In the genomic region with DNA sequence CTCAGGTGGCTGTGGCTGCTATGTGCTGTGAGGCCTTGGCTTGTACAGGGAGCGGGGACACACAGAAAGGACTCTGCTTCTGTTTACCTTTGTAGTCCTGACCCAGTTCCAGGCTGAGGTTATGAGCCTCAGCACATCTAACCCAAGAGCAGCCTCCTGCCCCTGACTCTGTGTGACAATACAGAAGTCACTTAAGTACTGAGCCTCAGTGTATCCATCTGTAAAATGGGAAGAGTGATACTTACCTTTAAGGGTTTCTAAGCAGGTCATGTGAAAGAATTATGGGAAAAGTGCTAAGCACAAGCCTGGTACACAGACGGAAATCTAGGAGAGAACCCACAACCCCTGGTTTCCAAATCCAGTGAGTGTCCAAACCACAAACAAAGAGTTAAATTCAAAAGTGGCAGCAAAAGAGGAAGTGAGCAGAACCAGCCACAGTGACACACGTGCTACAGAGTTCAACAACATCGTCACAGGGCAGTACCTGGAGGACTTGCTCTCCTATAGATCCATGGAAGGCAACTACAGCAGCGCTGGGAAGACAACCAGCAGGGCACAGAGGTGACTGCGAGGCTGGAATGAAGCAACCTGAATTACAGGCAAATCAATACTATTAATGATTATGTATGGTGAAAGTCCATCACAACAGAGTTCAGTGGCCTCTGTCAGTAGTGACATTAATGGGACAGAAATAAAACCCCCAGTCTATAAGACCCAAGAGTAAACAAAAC, we compare ENCODE assay signal across 12 cellular contexts. TPM values are rescaled to one million over a fixed set of nuclear protein-coding genes. Genes with fewer than 3 reads are reported as not detected.
DNase-seq lines count a peak whose midpoint lies in the region; ATAC-seq, FAIRE-seq and TF ChIP-seq lines count a peak whose summit lies in the region.
"Had no signal": no experiment of that assay in that cellular context is flagged by ENCODE, and none has a peak within 500 bp of the region (broad histone marks: within the 10 kb centered on the region; RNA-seq: fewer than 3 reads in every experiment).

No MANE protein-coding gene starts in this region.

- no peak overlapping the region for H2AFZ ChIP-seq in HepG2 (ENCODE audit: low read length)

- H3K27me3 ChIP-seq in HepG2 (ENCODE audit: control insufficient read depth in 1 of 2, insufficient read depth in 2 of 2, low read length in 2 of 2) = no peaks in the 10 kb centered on the region
- H3K27me3 ChIP-seq: transverse colon had no signal

- peaks cover 43% of the 10 kb centered on the region for H3K79me2 ChIP-seq in HepG2 (ENCODE audit: insufficient read depth, low read length)

- H3K36me3 ChIP-seq in HepG2 (replicated peaks in 1 of 2; ENCODE audit: control insufficient read depth in 1 of 2, insufficient read depth in 2 of 2, low read length in 2 of 2) = peaks cover 32 to 59% of the 10 kb centered on the region in 2 experiments

- TF ChIP-seq RAD21 in HepG2 (CRISPR knock-in tag; IDR thresholded peaks at IDR 0.05) = no peak

- peak overlapping the region; percentile 33 for H3K27ac ChIP-seq in HepG2 (ENCODE audit: extremely low read length, insufficient read depth, low read length)

- H3K9me3 ChIP-seq in HepG2 (ENCODE audit: low read length) = no peaks in the 10 kb centered on the region
- H3K9me3 ChIP-seq: transverse colon had no signal

- WGBS in HepG2 (ENCODE audit: low lambda C conversion rate) = 79% methylated on average over 5 of the region's 6 CpGs

- no peak overlapping the region for H3K4me3 ChIP-seq in HepG2 (replicated peaks in 1 of 3; ENCODE audit: insufficient read depth in 1 of 3, low read depth in 2 of 3, low read length in 3 of 3)
- H3K4me3 ChIP-seq: transverse colon had no signal

- peaks cover 43% of the 10 kb centered on the region for H3K4me1 ChIP-seq in HepG2 (ENCODE audit: insufficient read depth, low read length)

- POLR2A ChIA-PET in HepG2 (lab: Yijun Ruan, JAX) = no interaction called here

- ATAC-seq in GM21529 (IDR thresholded peaks at IDR 0.05; ENCODE audit: unreplicated experiment) = peak; percentile 77
- ATAC-seq in HepG2 = peak; percentile 63

- TF ChIP-seq CTCF in HepG2 (CRISPR knock-in tag; IDR thresholded peaks at IDR 0.05) = no peak

- BruUV-seq in HepG2 (replicated peaks; lab: Mats Ljungman, UMichigan) = no TSS peak

- TF ChIP-seq EP300 in HepG2 (IDR thresholded peaks at IDR 0.05; ENCODE audit: low read depth in 2 of 2, low read length in 2 of 2) (no peak), HepG2 (CRISPR knock-in tag; IDR thresholded peaks at IDR 0.05; ENCODE audit: borderline replicate concordance) (no peak)

- peak; percentile 96 for FAIRE-seq in GM12892 (lab: Jason Lieb, UNC)
- no peak for FAIRE-seq in HepG2 (lab: Jason Lieb, UNC)

- DNase-seq in GM12892 (ENCODE audit: insufficient read length) (peak; percentile 50), NOMO-1 (lab: John Stamatoyannopoulos, UW; ENCODE audit: unreplicated experiment in 2 of 2) (peak; percentile 68 to 91), HepG2 (ENCODE audit: low spot score) (no peak), cerebellum (ENCODE audit: low spot score) (no peak), NCI-H1092 treated with DMSO at 0.1 percent for 48 hours (lab: John Stamatoyannopoulos, UW) (no peak), DMS153 (lab: John Stamatoyannopoulos, UW) (no peak)
- DNase-seq in activated CD4-positive, CD25-positive, alpha-beta regulatory T cell treated with anti-CD3 and anti-CD28 coated beads, Interleukin-2, amount 50 U/mL, for 72 hours = no peak
- DNase-seq: mammary epithelial cell, NCI-H1048, transverse colon had no signal

- intact Hi-C loops in HepG2 (cut with micrococcal nuclease; ENCODE audit: unreplicated experiment) = no loop called here

- in situ Hi-C loops in HepG2 (cut with HindIII; ENCODE audit: extremely low pct_ligation_motif_present, low pct_unique_long_range_greater_than_20kb) = no loop called here

- H4K20me1 ChIP-seq in HepG2 (ENCODE audit: insufficient read depth, low read length) = no peaks in the 10 kb centered on the region

- H3K9ac ChIP-seq in HepG2 (ENCODE audit: insufficient read depth, low read depth, low read length) = no peak overlapping the region

- CTCF ChIA-PET in HepG2 (lab: Yijun Ruan, JAX; ENCODE audit: low intra/inter-chr PET ratio, low total read pairs) = no interaction called here

- no peak overlapping the region for H3K4me2 ChIP-seq in HepG2 (ENCODE audit: low read depth, low read length)

- TF ChIP-seq POLR2A in GM12892 (IDR thresholded peaks at IDR 0.05; ENCODE audit: low read depth, low read length) (no peak), HepG2 (IDR thresholded peaks at IDR 0.05; ENCODE audit: insufficient read depth in 1 of 2, low read depth in 2 of 2, low read length in 2 of 2) (no peak)

RNA-seq across cellular contexts. Expression of a gene that starts 12.5 kb away (rescaled TPM):
- 22.7 TPM for polyA plus RNA-seq in GM12892 (2012; ENCODE audit: missing spikeins)
- 38.7 and 46.2 TPM in 2 replicates for total RNA-seq in HepG2 (2016; rRNA removed; fragmentation: Illumina TruSeq; extraction: Trizol)
- 9.6 and 10.3 TPM in 2 replicates for total RNA-seq in HepG2 (2016; cell fraction: cytosol; rRNA removed; fragmentation: Illumina TruSeq; extraction: Trizol; ENCODE audit: low read depth)
- total RNA-seq in HepG2 (2016; cell fraction: insoluble cytoplasmic fraction; rRNA removed; fragmentation: Illumina TruSeq; extraction: Trizol) = 37.1 and 41.8 TPM in 2 replicates
- total RNA-seq in HepG2 (2016; cell fraction: membrane; rRNA removed; fragmentation: Illumina TruSeq; extraction: Trizol) = 26.1 and 27.6 TPM in 2 replicates
- total RNA-seq in HepG2 (2016; cell fraction: nucleus; rRNA removed; fragmentation: Illumina TruSeq; extraction: Trizol) = 24.8 and 31.3 TPM in 2 replicates
- polyA plus RNA-seq in HepG2 (2011; rRNA removed) = 27.1 and 28.1 TPM in 2 replicates
- polyA plus RNA-seq in HepG2 (2011; cell fraction: cytosol; rRNA removed) = 21.8 and 22.0 TPM in 2 replicates
- 35.8 and 38.4 TPM in 2 replicates for polyA plus RNA-seq in HepG2 (2011; cell fraction: nucleus; rRNA removed)
- 25.7 and 28.0 TPM in 2 replicates for polyA plus RNA-seq in HepG2 (2012)
- 4.6 and 5.3 TPM in 2 replicates for polyA plus RNA-seq in HepG2 (2016; cell fraction: cytosol; fragmentation: Illumina TruSeq; extraction: Trizol; ENCODE audit: low read depth)
- 44.5 and 52.1 TPM in 2 replicates for polyA plus RNA-seq in HepG2 (2016; cell fraction: insoluble cytoplasmic fraction; fragmentation: Illumina TruSeq; extraction: Trizol; ENCODE audit: low read depth)
- polyA plus RNA-seq in HepG2 (2016; cell fraction: membrane; fragmentation: Illumina TruSeq; extraction: Trizol; ENCODE audit: low read depth) = 13.3 and 13.6 TPM in 2 replicates
- 60.9 and 65.2 TPM in 2 replicates for polyA plus RNA-seq in HepG2 (2016; cell fraction: nucleus; fragmentation: Illumina TruSeq; extraction: Trizol; ENCODE audit: insufficient read depth, low read depth)
- 37.4 and 51.8 TPM in 2 replicates for polyA minus RNA-seq in HepG2 (2011; rRNA and poly(A)+ RNA removed; ENCODE audit: low replicate concordance)
- polyA minus RNA-seq in HepG2 (2011; cell fraction: cytosol; rRNA and poly(A)+ RNA removed) = 14.8 and 19.4 TPM in 2 replicates
- 23.9 and 26.0 TPM in 2 replicates for polyA minus RNA-seq in HepG2 (2011; cell fraction: nucleus; rRNA and poly(A)+ RNA removed)
- 17.6 TPM for total RNA-seq in cerebellum

RNA-seq across cellular contexts. Expression of a gene that starts 37.4 kb away (rescaled TPM):
- polyA plus RNA-seq in GM12892 (2012; ENCODE audit: missing spikeins) = not detected
- 30.4 and 35.1 TPM in 2 replicates for total RNA-seq in HepG2 (2016; rRNA removed; fragmentation: Illumina TruSeq; extraction: Trizol)
- total RNA-seq in HepG2 (2016; cell fraction: cytosol; rRNA removed; fragmentation: Illumina TruSeq; extraction: Trizol; ENCODE audit: low read depth) = 5.9 and 7.6 TPM in 2 replicates
- total RNA-seq in HepG2 (2016; cell fraction: insoluble cytoplasmic fraction; rRNA removed; fragmentation: Illumina TruSeq; extraction: Trizol) = 25.6 and 34.0 TPM in 2 replicates
- 13.2 and 15.4 TPM in 2 replicates for total RNA-seq in HepG2 (2016; cell fraction: membrane; rRNA removed; fragmentation: Illumina TruSeq; extraction: Trizol)
- total RNA-seq in HepG2 (2016; cell fraction: nucleus; rRNA removed; fragmentation: Illumina TruSeq; extraction: Trizol) = 26.9 and 31.0 TPM in 2 replicates
- polyA plus RNA-seq in HepG2 (2011; rRNA removed) = 38.2 and 41.7 TPM in 2 replicates
- 29.0 and 39.2 TPM in 2 replicates for polyA plus RNA-seq in HepG2 (2011; cell fraction: cytosol; rRNA removed)
- polyA plus RNA-seq in HepG2 (2011; cell fraction: nucleus; rRNA removed) = 86.1 and 97.2 TPM in 2 replicates
- polyA plus RNA-seq in HepG2 (2012) = 34.9 and 37.3 TPM in 2 replicates
- 4.4 and 6.6 TPM in 2 replicates for polyA plus RNA-seq in HepG2 (2016; cell fraction: cytosol; fragmentation: Illumina TruSeq; extraction: Trizol; ENCODE audit: low read depth)
- polyA plus RNA-seq in HepG2 (2016; cell fraction: insoluble cytoplasmic fraction; fragmentation: Illumina TruSeq; extraction: Trizol; ENCODE audit: low read depth) = 20.8 and 23.2 TPM in 2 replicates
- 8.8 and 10.0 TPM in 2 replicates for polyA plus RNA-seq in HepG2 (2016; cell fraction: membrane; fragmentation: Illumina TruSeq; extraction: Trizol; ENCODE audit: low read depth)
- polyA plus RNA-seq in HepG2 (2016; cell fraction: nucleus; fragmentation: Illumina TruSeq; extraction: Trizol; ENCODE audit: insufficient read depth, low read depth) = 40.0 and 40.3 TPM in 2 replicates
- 0.12 and 47.7 TPM in 2 replicates for polyA minus RNA-seq in HepG2 (2011; rRNA and poly(A)+ RNA removed; ENCODE audit: low replicate concordance)
- polyA minus RNA-seq in HepG2 (2011; cell fraction: cytosol; rRNA and poly(A)+ RNA removed) = 22.0 and 26.2 TPM in 2 replicates
- polyA minus RNA-seq in HepG2 (2011; cell fraction: nucleus; rRNA and poly(A)+ RNA removed) = 45.7 and 67.4 TPM in 2 replicates
- not detected for total RNA-seq in cerebellum
- total RNA-seq: G401, mammary epithelial cell had no signal

RNA-seq across cellular contexts. Expression of a gene that starts 39.7 kb away (rescaled TPM):
- polyA plus RNA-seq in GM12892 (2012; ENCODE audit: missing spikeins) = not detected
- total RNA-seq in HepG2 (2016; rRNA removed; fragmentation: Illumina TruSeq; extraction: Trizol) = 4.1 and 4.5 TPM in 2 replicates
- 0.44 and 0.61 TPM in 2 replicates for total RNA-seq in HepG2 (2016; cell fraction: cytosol; rRNA removed; fragmentation: Illumina TruSeq; extraction: Trizol; ENCODE audit: low read depth)
- 3.6 and 4.2 TPM in 2 replicates for total RNA-seq in HepG2 (2016; cell fraction: insoluble cytoplasmic fraction; rRNA removed; fragmentation: Illumina TruSeq; extraction: Trizol)
- 2.1 and 2.3 TPM in 2 replicates for total RNA-seq in HepG2 (2016; cell fraction: membrane; rRNA removed; fragmentation: Illumina TruSeq; extraction: Trizol)
- total RNA-seq in HepG2 (2016; cell fraction: nucleus; rRNA removed; fragmentation: Illumina TruSeq; extraction: Trizol) = 4.0 and 4.1 TPM in 2 replicates
- polyA plus RNA-seq in HepG2 (2011; rRNA removed) = 6.8 and 7.6 TPM in 2 replicates
- 3.3 and 4.0 TPM in 2 replicates for polyA plus RNA-seq in HepG2 (2011; cell fraction: cytosol; rRNA removed)
- 11.9 and 13.4 TPM in 2 replicates for polyA plus RNA-seq in HepG2 (2011; cell fraction: nucleus; rRNA removed)
- 4.9 and 6.0 TPM in 2 replicates for polyA plus RNA-seq in HepG2 (2012)
- polyA plus RNA-seq in HepG2 (2016; cell fraction: cytosol; fragmentation: Illumina TruSeq; extraction: Trizol; ENCODE audit: low read depth) = 0.32 and 0.33 TPM in 2 replicates
- polyA plus RNA-seq in HepG2 (2016; cell fraction: insoluble cytoplasmic fraction; fragmentation: Illumina TruSeq; extraction: Trizol; ENCODE audit: low read depth) = 4.6 and 4.8 TPM in 2 replicates
- polyA plus RNA-seq in HepG2 (2016; cell fraction: membrane; fragmentation: Illumina TruSeq; extraction: Trizol; ENCODE audit: low read depth) = 1.0 and 1.3 TPM in 2 replicates
- polyA plus RNA-seq in HepG2 (2016; cell fraction: nucleus; fragmentation: Illumina TruSeq; extraction: Trizol; ENCODE audit: insufficient read depth, low read depth) = 8.1 and 9.5 TPM in 2 replicates
- 0.05 and 3.6 TPM in 2 replicates for polyA minus RNA-seq in HepG2 (2011; rRNA and poly(A)+ RNA removed; ENCODE audit: low replicate concordance)
- polyA minus RNA-seq in HepG2 (2011; cell fraction: cytosol; rRNA and poly(A)+ RNA removed) = 2.0 and 2.2 TPM in 2 replicates
- polyA minus RNA-seq in HepG2 (2011; cell fraction: nucleus; rRNA and poly(A)+ RNA removed) = 4.0 and 5.1 TPM in 2 replicates
- 0.36 TPM for total RNA-seq in cerebellum
- total RNA-seq: G401, mammary epithelial cell had no signal
- polyA plus RNA-seq: mammary epithelial cell had no signal

Comparison
In these comparisons a context has a peak if more than half of its experiments do, and no peak if none do; other contexts are left out.
1. DNase-seq: peak in GM12892 (single experiment) and NOMO-1 (2 of 2); none in HepG2 (single experiment), cerebellum (single experiment), activated CD4-positive, CD25-positive, alpha-beta regulatory T cell treated with anti-CD3 and anti-CD28 coated beads, Interleukin-2, amount 50 U/mL, for 72 hours (single experiment), NCI-H1092 treated with DMSO at 0.1 percent for 48 hours (single experiment) and DMS153 (single experiment).